In the genomic region with DNA sequence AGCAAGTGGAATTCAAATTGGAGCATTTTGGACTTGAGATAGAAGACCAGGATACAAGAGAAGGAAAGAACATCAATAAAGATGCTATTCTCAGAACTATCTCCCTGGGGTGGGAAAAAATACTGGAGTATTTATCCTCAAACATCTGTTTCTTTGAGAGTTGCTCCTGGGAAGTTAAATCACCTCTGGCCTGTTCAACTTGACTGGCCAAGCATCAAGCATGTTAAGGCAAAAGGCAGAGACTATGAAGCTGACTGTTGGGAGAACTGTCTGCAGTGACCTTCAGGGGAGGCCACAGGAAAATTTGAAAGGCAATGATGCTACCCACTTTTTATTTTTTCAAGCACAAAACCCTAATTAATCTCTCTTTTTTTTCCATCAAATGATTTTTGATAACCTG, we compare ENCODE assay signal across 16 cellular contexts.
A peak's percentile ranks its signal among the peaks of the same experiment; 100 is the strongest.
DNase-seq lines count a peak whose midpoint lies in the region; ATAC-seq and TF ChIP-seq lines count a peak whose summit lies in the region.
"Had no signal": no experiment of that assay in that cellular context is flagged by ENCODE, and none has a peak within 500 bp of the region (broad histone marks: within the 10 kb centered on the region; RNA-seq: fewer than 3 reads in every experiment).

No MANE protein-coding gene starts in this region.

- no peak overlapping the region for H3K27ac ChIP-seq in DOHH2 (ENCODE audit: low read depth, low read length)

- H3K9me2 ChIP-seq in DOHH2 (replicated peaks; ENCODE audit: control insufficient read depth, low read length) = no peaks in the 10 kb centered on the region

- no peaks in the 10 kb centered on the region for H3K27me3 ChIP-seq in DOHH2 (ENCODE audit: control insufficient read depth, low read length)
- H3K27me3 ChIP-seq: BE2C had no signal

- TF ChIP-seq CTCF in DOHH2 (IDR thresholded peaks at IDR 0.05; ENCODE audit: low read depth, low read length, poor library complexity, severe bottlenecking) = no peak
- TF ChIP-seq CTCF in epithelial cell of proximal tubule (conservative IDR thresholded peaks at IDR 0.05; ENCODE audit: low read depth, low read length) = no peak

- no peaks in the 10 kb centered on the region for H3K9me3 ChIP-seq in DOHH2 (ENCODE audit: control insufficient read depth, insufficient read depth, low read length)
- H3K9me3 ChIP-seq: BE2C had no signal

- peaks cover 67% of the 10 kb centered on the region for H3K4me1 ChIP-seq in DOHH2 (ENCODE audit: control insufficient read depth, low read length)
- H3K4me1 ChIP-seq: BE2C had no signal

- H3K4me2 ChIP-seq in DOHH2 (ENCODE audit: low read length) = 0 out of 2 replicates have a peak overlapping the region, but pooled peaks have one; percentile 21

- H3K4me3 ChIP-seq in DOHH2 (ENCODE audit: low read length) (no peak overlapping the region), epithelial cell of proximal tubule (ENCODE audit: low read depth, low read length) (no peak overlapping the region)
- H3K4me3 ChIP-seq: K562 had no signal

- no peaks in the 10 kb centered on the region for H3K79me2 ChIP-seq in DOHH2 (ENCODE audit: control insufficient read depth, low read length)

- no peaks in the 10 kb centered on the region for H4K20me1 ChIP-seq in DOHH2 (ENCODE audit: control insufficient read depth, insufficient read depth, low read depth, low read length)

- no peaks in the 10 kb centered on the region for H3K36me3 ChIP-seq in DOHH2 (ENCODE audit: control insufficient read depth, low read length)
- H3K36me3 ChIP-seq: BE2C had no signal

- peak; percentile 30 for DNase-seq in epithelial cell of proximal tubule (ENCODE audit: low read depth)
- DNase-seq in left kidney (ENCODE audit: low read depth, low spot score) = peak; percentile 35
- no peak for DNase-seq in DMS153 treated with DMSO at 0.1 percent for 48 hours (lab: John Stamatoyannopoulos, UW; ENCODE audit: unreplicated experiment)
- DNase-seq: BE2C; C1 segment of cervical spinal cord; CD4-positive, CD25-positive, alpha-beta regulatory T cell; CD8-positive, alpha-beta memory T cell; COR-L47; DMS79; GF-D8; H9; IMR-90 had no signal

- peaks cover 2% of the 10 kb centered on the region; the same call in 1 of the 2 replicates for H3F3A ChIP-seq in DOHH2 (ENCODE audit: control insufficient read depth, insufficient read depth)

- ATAC-seq in HG03442 (IDR thresholded peaks at IDR 0.05; ENCODE audit: unreplicated experiment) = no peak
- no peak for ATAC-seq in GM19395 (IDR thresholded peaks at IDR 0.05; ENCODE audit: unreplicated experiment)
- ATAC-seq: K562 had no signal
